Comparison of ENCODE assay signal across 13 cellular contexts in the genomic region with DNA sequence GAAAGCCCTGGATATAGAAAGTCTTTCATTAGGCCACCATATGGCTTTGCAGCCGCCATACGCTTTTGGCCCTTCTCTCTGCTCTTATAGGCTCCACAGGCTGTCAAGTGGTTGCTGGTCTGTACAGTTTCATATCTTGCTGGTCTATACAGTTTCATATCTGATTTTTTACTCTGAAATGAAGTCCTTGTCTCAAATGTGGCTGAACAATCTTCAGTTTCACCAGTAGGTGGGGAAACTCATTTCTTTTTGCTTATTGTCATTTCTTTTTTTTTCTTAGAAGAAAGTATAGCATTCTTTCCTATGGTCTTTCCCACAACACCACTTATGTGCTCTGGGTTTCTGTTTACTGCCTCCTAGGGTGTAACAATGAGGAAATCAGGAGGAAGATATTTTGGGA.
DNase-seq lines count a peak whose midpoint lies in the region; ATAC-seq, FAIRE-seq and TF ChIP-seq lines count a peak whose summit lies in the region.
"Had no signal": no experiment of that assay in that cellular context is flagged by ENCODE, and none has a peak within 500 bp of the region (broad histone marks: within the 10 kb centered on the region; RNA-seq: fewer than 3 reads in every experiment).

No MANE protein-coding gene starts in this region.

- POLR2A ChIA-PET in H1 (lab: Charles Lee; ENCODE audit: partially characterized antibody) = no interaction called here

- no peaks in the 10 kb centered on the region for H3K79me1 ChIP-seq in H1 (ENCODE audit: low read depth, low read length)

- peak in 1 of 2 experiments; percentile 31; a peak in 3 of 4 replicates for TF ChIP-seq RAD21 in H1 (IDR thresholded peaks at IDR 0.05 in 1 of 2, conservative IDR thresholded peaks at IDR 0.05 in 1 of 2; ENCODE audit: low read depth in 2 of 2, low read length in 2 of 2)

- no peak overlapping the region for H4K8ac ChIP-seq in H1 (ENCODE audit: extremely low read depth, insufficient read depth, low read length)

- H2BK20ac ChIP-seq in H1 (ENCODE audit: low read length) = no peak overlapping the region

- H3K79me2 ChIP-seq in GM23338 (replicated peaks; ENCODE audit: insufficient read depth) (no peaks in the 10 kb centered on the region), H1 (ENCODE audit: control insufficient read depth in 1 of 2, insufficient read depth in 2 of 2, low read length in 2 of 2) (no peaks in the 10 kb centered on the region), osteoblast (ENCODE audit: insufficient read depth, low read length) (no peaks in the 10 kb centered on the region)

- no peaks in the 10 kb centered on the region for H3F3A ChIP-seq in GM23338 (replicated peaks; ENCODE audit: low read depth)

- peak; percentile 29 to 66; a peak in 3 of 4 replicates for TF ChIP-seq CTCF in GM23338 (conservative IDR thresholded peaks at IDR 0.05; ENCODE audit: low read depth in 2 of 2)
- TF ChIP-seq CTCF in NB4 (IDR thresholded peaks at IDR 0.05; ENCODE audit: low read depth, low read length) = no peak
- peak in 1 of 3 experiments; percentile 13; a peak in 1 of 4 replicates for TF ChIP-seq CTCF in H1 (IDR thresholded peaks at IDR 0.05; ENCODE audit: control extremely low read depth in 1 of 3, insufficient read depth in 1 of 3, low read depth in 1 of 3, low read length in 3 of 3)
- no peak for TF ChIP-seq CTCF in osteoblast (IDR thresholded peaks at IDR 0.05; ENCODE audit: extremely low read depth, low read depth, low read length)
- no peak for TF ChIP-seq CTCF in prostate gland (IDR thresholded peaks at IDR 0.05)

- peaks cover 10% of the 10 kb centered on the region; the same call in 2 of the 3 replicates for H3K4me1 Mint-ChIP-seq in GM23338

- H3K4me3 Mint-ChIP-seq in GM23338 = no peak overlapping the region

- no peak overlapping the region for H3K23ac ChIP-seq in H1 (ENCODE audit: insufficient read length)

- 83% methylated on average over 2 of the region's 2 CpGs; no CpG with 5 or more reads in 1 of the 2 experiments for WGBS in H1 (ENCODE audit: extremely low coverage in 1 of 2, insufficient coverage in 1 of 2, insufficient read length in 1 of 2, insufficient replicate concordance in 2 of 2, low coverage in 1 of 2, low lambda C conversion rate in 2 of 2, missing lambda C conversion rate in 1 of 2), 2 experiments
- 89% methylated on average over 2 of the region's 2 CpGs for WGBS in prostate gland

- no peak overlapping the region for H4K91ac ChIP-seq in H1 (replicated peaks; ENCODE audit: insufficient read length, low read length)

- no peaks in the 10 kb centered on the region for H3K36me3 Mint-ChIP-seq in GM23338 (ENCODE audit: low read depth)

- H2BK15ac ChIP-seq in H1 (ENCODE audit: low read length) = no peak overlapping the region

- H3K4me3 ChIP-seq in GM23338 (no peak overlapping the region), NB4 (ENCODE audit: low read depth, low read length) (no peak overlapping the region), H1 (ENCODE audit: extremely low read depth in 1 of 4, insufficient read depth in 2 of 4, low read depth in 3 of 4, low read length in 4 of 4) (no peak overlapping the region), osteoblast (ENCODE audit: insufficient read depth, low read length) (no peak overlapping the region), prostate gland (no peak overlapping the region)

- TF ChIP-seq POLR2A in NB4 (IDR thresholded peaks at IDR 0.05; ENCODE audit: extremely low read depth, insufficient read length) (no peak), H1 (IDR thresholded peaks at IDR 0.05; ENCODE audit: control extremely low read depth in 1 of 2, low read depth in 2 of 2, low read length in 2 of 2) (no peak), prostate gland (IDR thresholded peaks at IDR 0.05) (no peak)

- CTCF ChIA-PET in H1 (lab: Charles Lee; ENCODE audit: partially characterized antibody) = interaction anchor here (0.6 to 2.2 kb wide), 8 partner anchors 9 to 1253 kb away, joined by 3 to 9 read pairs (median 3); no protein-coding TSS in a partner anchor

- H2BK12ac ChIP-seq in H1 (ENCODE audit: low read depth, low read length) = no peak overlapping the region

- H3K14ac ChIP-seq in H1 (ENCODE audit: insufficient read length) = no peak overlapping the region

- H3K36me3 ChIP-seq in GM23338 (ENCODE audit: insufficient read depth) (no peaks in the 10 kb centered on the region), H1 (ENCODE audit: control insufficient read depth in 2 of 4, insufficient read depth in 4 of 4, low read length in 3 of 4) (no peaks in the 10 kb centered on the region), osteoblast (ENCODE audit: insufficient read depth, low read length) (no peaks in the 10 kb centered on the region), prostate gland (no peaks in the 10 kb centered on the region)

- H3K4me1 ChIP-seq in GM23338 (ENCODE audit: insufficient read depth) = 0 out of 2 replicates have a peak, but pooled peaks cover 5% of the 10 kb centered on the region
- H3K4me1 ChIP-seq in H1 (replicated peaks in 1 of 4; ENCODE audit: control insufficient read depth in 3 of 4, insufficient read depth in 4 of 4, low read length in 3 of 4) = no peaks in the 10 kb centered on the region
- H3K4me1 ChIP-seq in osteoblast (ENCODE audit: insufficient read depth, low read length) = no peaks in the 10 kb centered on the region
- no peaks in the 10 kb centered on the region for H3K4me1 ChIP-seq in prostate gland (replicated peaks)

- H3K9me2 ChIP-seq in GM23338 (ENCODE audit: insufficient read depth) = no peaks in the 10 kb centered on the region

- H3K4me2 ChIP-seq in GM23338 (no peak overlapping the region), H1 (ENCODE audit: insufficient read depth in 1 of 2, low read depth in 2 of 2, low read length in 2 of 2) (no peak overlapping the region), osteoblast (ENCODE audit: insufficient read depth, low read length) (no peak overlapping the region)

- no peak overlapping the region for H3K56ac ChIP-seq in H1 (replicated peaks; ENCODE audit: insufficient read length, low read depth, low read length)

- H3K27ac ChIP-seq in GM23338 (ENCODE audit: low read depth) = no peak overlapping the region
- H3K27ac ChIP-seq in H1 (ENCODE audit: low read depth, low read length) = no peak overlapping the region
- no peak overlapping the region for H3K27ac ChIP-seq in osteoblast (ENCODE audit: low read depth, low read length)
- H3K27ac ChIP-seq in prostate gland = no peak overlapping the region

- H2AFZ ChIP-seq in GM23338 (no peak overlapping the region), H1 (ENCODE audit: low read length) (no peak overlapping the region), osteoblast (ENCODE audit: low read length) (no peak overlapping the region)

- ATAC-seq in GM23338 = peak; percentile 41; the same call in 2 of the 3 replicates
- ATAC-seq: Right ventricle myocardium inferior had no signal

- H3K4ac ChIP-seq in H1 (replicated peaks; ENCODE audit: insufficient read length, low read depth, low read length) = no peak overlapping the region

- DNase-seq in COLO829 (ENCODE audit: low spot score) (peak; percentile 16), GM23338 (ENCODE audit: low spot score) (peak; percentile 45), NB4 (ENCODE audit: low read depth) (peak; percentile 18), H1 (ENCODE audit: low read depth in 1 of 2, low spot score in 2 of 2) (no peak), osteoblast (ENCODE audit: insufficient read length, low spot score, missing footprints) (no peak), NCI-H226 (no peak), prostate gland (ENCODE audit: low spot score) (no peak), C1 segment of cervical spinal cord (lab: John Stamatoyannopoulos, UW) (no peak)
- DNase-seq: activated CD8-positive, alpha-beta memory T cell treated with anti-CD3 and anti-CD28 coated beads, Interleukin-2, amount 50 U/mL, for 4 hours; islet precursor cell; substantia nigra had no signal

- no peak overlapping the region for H2AK5ac ChIP-seq in H1 (ENCODE audit: low read depth, low read length)

- H3K27me3 Mint-ChIP-seq in GM23338 (ENCODE audit: insufficient read depth, low read depth, poor library complexity) = peaks cover 3% of the 10 kb centered on the region

- no peaks in the 10 kb centered on the region for H3K9me3 Mint-ChIP-seq in GM23338

- no peak overlapping the region; the same call in 1 of the 2 replicates for H3K27ac Mint-ChIP-seq in GM23338

- no peak overlapping the region for H2BK120ac ChIP-seq in H1 (replicated peaks; ENCODE audit: low read depth, low read length)

- no peak for TF ChIP-seq EP300 in H1 (IDR thresholded peaks at IDR 0.05; ENCODE audit: borderline replicate concordance in 1 of 2, low read depth in 2 of 2, low read length in 2 of 2)

- H2BK5ac ChIP-seq in H1 (ENCODE audit: low read depth, low read length) = no peak overlapping the region

- no peaks in the 10 kb centered on the region for H3K9me3 ChIP-seq in H1 (ENCODE audit: insufficient read depth in 2 of 2, low read depth in 1 of 2, low read length in 1 of 2)
- no peaks in the 10 kb centered on the region for H3K9me3 ChIP-seq in osteoblast (ENCODE audit: low read depth, low read length)
- no peaks in the 10 kb centered on the region for H3K9me3 ChIP-seq in prostate gland

- intact Hi-C loops in prostate gland (cut with DNase I) = no loop called here

- H3K27me3 ChIP-seq in GM23338 (ENCODE audit: insufficient read depth) (no peaks in the 10 kb centered on the region), H1 (replicated peaks in 1 of 4; ENCODE audit: control insufficient read depth in 3 of 4, extremely low read depth in 1 of 4, insufficient read depth in 3 of 4, low read length in 3 of 4) (no peaks in the 10 kb centered on the region), osteoblast (ENCODE audit: insufficient read depth, low read length) (no peaks in the 10 kb centered on the region), prostate gland (replicated peaks; ENCODE audit: insufficient read depth) (no peaks in the 10 kb centered on the region)

- H4K20me1 ChIP-seq in GM23338 (replicated peaks; ENCODE audit: insufficient read depth) (no peaks in the 10 kb centered on the region), H1 (replicated peaks in 1 of 2; ENCODE audit: control insufficient read depth in 1 of 2, insufficient read depth in 2 of 2, low read length in 2 of 2) (no peaks in the 10 kb centered on the region), osteoblast (ENCODE audit: insufficient read depth, low read length) (no peaks in the 10 kb centered on the region)

- FAIRE-seq in H1 (lab: Jason Lieb, UNC) = peak; percentile 19
- FAIRE-seq: D721Med had no signal

- no peak overlapping the region for H3K9ac ChIP-seq in H1 (replicated peaks in 1 of 4; ENCODE audit: extremely low read depth in 1 of 4, low read depth in 3 of 4, low read length in 3 of 4)

- H3K18ac ChIP-seq in H1 (ENCODE audit: extremely low read depth, low read length) = no peak overlapping the region

- no peak overlapping the region for H4K5ac ChIP-seq in H1 (ENCODE audit: insufficient read length, low read depth, low read length)

- no peaks in the 10 kb centered on the region for H3K23me2 ChIP-seq in H1 (ENCODE audit: low read depth, low read length)

TF ChIP-seq in GM23338, 12 proteins besides CTCF, POLR2A, EP300 and RAD21 (continues in another document):
- no peak for TF ChIP-seq NANOG (IDR thresholded peaks at IDR 0.05; ENCODE audit: borderline replicate concordance)

TF ChIP-seq in H1, 55 proteins besides CTCF, POLR2A, EP300 and RAD21 (continues in another document):
- TF ChIP-seq, protein P1, sequence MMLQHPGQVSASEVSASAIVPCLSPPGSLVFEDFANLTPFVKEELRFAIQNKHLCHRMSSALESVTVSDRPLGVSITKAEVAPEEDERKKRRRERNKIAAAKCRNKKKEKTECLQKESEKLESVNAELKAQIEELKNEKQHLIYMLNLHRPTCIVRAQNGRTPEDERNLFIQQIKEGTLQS (IDR thresholded peaks at IDR 0.05; ENCODE audit: insufficient read depth, low read depth, low read length) = no peak

Comparison
In these comparisons a context has a peak if more than half of its experiments do, and no peak if none do; other contexts are left out.
1. DNase-seq: peak in COLO829 (single experiment), GM23338 (single experiment) and NB4 (single experiment); none in H1 (0 of 2), osteoblast (single experiment), NCI-H226 (single experiment), prostate gland (single experiment) and C1 segment of cervical spinal cord (0 of 14).
2. CTCF ChIP-seq: peak in GM23338 (2 of 2); none in NB4 (single experiment), osteoblast (single experiment) and prostate gland (0 of 4).